26 cellular contexts compared by ENCODE assay signal in the genomic region with DNA sequence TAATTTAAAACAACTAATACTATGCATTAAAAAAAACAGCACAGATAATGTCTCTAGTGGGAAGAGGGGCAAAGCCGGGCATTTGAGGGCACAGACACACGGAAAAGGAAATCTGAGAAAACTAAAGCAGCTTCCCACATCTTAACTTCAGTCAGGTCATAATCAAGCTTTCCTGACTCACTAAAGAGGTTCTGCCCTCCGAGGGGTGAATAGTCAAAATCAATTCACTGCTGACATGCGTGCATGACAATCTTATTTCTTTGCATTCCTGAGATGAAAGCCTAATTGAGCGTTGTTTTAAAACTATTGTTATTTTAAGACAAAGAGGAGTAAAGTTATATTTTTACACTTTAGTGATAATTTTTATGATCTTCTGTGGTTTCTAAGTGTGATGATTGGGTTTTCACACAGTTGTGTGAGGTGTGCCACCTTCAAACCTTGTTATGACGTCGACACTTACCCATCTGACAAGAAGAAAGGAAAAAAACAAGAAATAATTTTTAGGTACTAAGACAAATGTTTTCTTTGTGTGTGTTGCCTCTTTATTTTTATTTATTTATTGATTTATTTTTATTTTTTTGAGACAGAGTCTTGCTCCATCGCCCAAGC.
"Had no signal": no experiment of that assay in that cellular context is flagged by ENCODE, and none has a peak within 500 bp of the region (broad histone marks: within the 10 kb centered on the region; RNA-seq: fewer than 3 reads in every experiment).

No MANE protein-coding gene starts in this region.

- H3K36me3 ChIP-seq: Peyer's patch, SJCRH30 had no signal

- FAIRE-seq: HTR-8/SVneo, K562 had no signal

- H3K4me3 Mint-ChIP-seq: IgD-negative memory B cell had no signal

- ATAC-seq: K562, Right ventricle myocardium inferior, SK-N-SH treated with all-trans-retinoic acid at 6 μM for 48 hours had no signal

- H3K27ac ChIP-seq: HL-60, KMS-11, PC-9, Peyer's patch, SJCRH30 had no signal

- H3K9me3 ChIP-seq: Peyer's patch, SJCRH30 had no signal

- H3K4me3 ChIP-seq: K562, PC-9, Peyer's patch, SJCRH30 had no signal

- H3K27me3 ChIP-seq: Peyer's patch, SJCRH30 had no signal

- DNase-seq: Kasumi-1, MM.1S, MV-4-11, NCI-H1048, NCI-H1105, NCI-H1417, NCI-H1436 treated with DMSO at 0.1 percent for 48 hours, NCI-H1694, NCI-H187 treated with DMSO at 0.1 percent for 48 hours, NCI-H2029 treated with DMSO at 0.1 percent for 48 hours, NCI-H2171 treated with DMSO at 0.1 percent for 48 hours, NCI-H345, NCI-H446 treated with DMSO at 0.1 percent for 48 hours, NCI-H510A treated with DMSO at 0.1 percent for 48 hours, NCI-H526, PC-9, Peyer's patch, SHP77 treated with DMSO at 0.1 percent for 48 hours, SJCRH30 had no signal

- H3K36me3 Mint-ChIP-seq: IgD-negative memory B cell had no signal

- H3K4me1 Mint-ChIP-seq: IgD-negative memory B cell had no signal

- H3K27ac Mint-ChIP-seq: IgD-negative memory B cell had no signal

- H3K4me1 ChIP-seq: Peyer's patch, SJCRH30 had no signal
